In the genomic region with DNA sequence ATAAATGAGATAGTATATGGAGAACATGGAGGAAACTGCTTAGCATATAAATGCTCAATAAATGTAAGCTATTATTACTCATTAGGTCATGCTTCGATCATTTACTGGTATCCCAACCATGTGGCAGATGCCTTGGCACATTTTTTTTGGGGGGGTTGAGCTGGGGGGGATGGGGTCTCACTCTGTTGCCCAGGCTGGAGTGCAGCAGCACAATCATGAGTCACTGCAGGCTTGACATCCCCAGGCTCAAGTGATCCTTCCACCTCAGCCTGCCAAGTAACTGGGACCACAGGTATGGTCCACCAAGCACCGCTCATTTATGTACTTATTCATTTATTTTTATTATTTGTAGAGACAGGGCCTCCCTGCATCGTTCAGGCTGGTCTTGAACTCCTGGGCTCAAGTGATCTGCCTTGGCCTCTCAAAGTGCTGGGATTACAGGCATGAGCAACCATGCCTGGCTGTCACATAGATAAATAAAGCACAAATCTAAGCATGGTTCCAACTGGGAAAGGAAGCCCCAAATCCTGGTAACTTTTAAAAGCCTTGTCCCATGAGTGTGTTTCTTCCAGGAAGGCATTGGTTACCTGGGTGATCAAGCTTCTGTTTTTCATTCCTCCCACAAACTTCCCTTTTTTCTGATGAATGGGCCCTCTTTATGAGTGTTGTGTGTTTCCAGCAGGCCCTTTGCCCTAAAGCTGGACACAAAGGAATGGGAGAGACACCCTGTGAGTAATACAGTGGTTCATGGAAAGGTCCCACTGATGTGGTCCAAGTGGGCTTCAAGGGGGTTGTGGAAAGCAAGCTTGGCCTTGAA, we compare ENCODE assay signal across 21 cellular contexts.
DNase-seq lines count a peak whose midpoint lies in the region; ATAC-seq and TF ChIP-seq lines count a peak whose summit lies in the region.
"Had no signal": no experiment of that assay in that cellular context is flagged by ENCODE, and none has a peak within 500 bp of the region (broad histone marks: within the 10 kb centered on the region; RNA-seq: fewer than 3 reads in every experiment).

No MANE protein-coding gene starts in this region.

- H3K4me1 Mint-ChIP-seq in progenitor cell of endocrine pancreas (ENCODE audit: low read depth): peaks cover 28% of the 10 kb centered on the region
- peaks cover 24% of the 10 kb centered on the region for H3K4me1 Mint-ChIP-seq in osteocyte (ENCODE audit: unreplicated experiment)

- no peak for TF ChIP-seq POLR2A in Peyer's patch (IDR thresholded peaks at IDR 0.05)

- TF ChIP-seq CTCF in progenitor cell of endocrine pancreas (IDR thresholded peaks at IDR 0.05; ENCODE audit: unreplicated experiment) (no peak), osteocyte (IDR thresholded peaks at IDR 0.05) (no peak), Peyer's patch (IDR thresholded peaks at IDR 0.05) (no peak)

- no peaks in the 10 kb centered on the region for H3K36me3 ChIP-seq in Peyer's patch
- H3K36me3 ChIP-seq: brain microvascular endothelial cell, left ventricle myocardium inferior, vagina had no signal

- H3K4me3 ChIP-seq in Peyer's patch: no peak overlapping the region
- H3K4me3 ChIP-seq: left ventricle myocardium inferior, vagina had no signal

- peaks cover 31% of the 10 kb centered on the region for H3K27me3 Mint-ChIP-seq in progenitor cell of endocrine pancreas
- H3K27me3 Mint-ChIP-seq in osteocyte (ENCODE audit: unreplicated experiment): peaks cover 25% of the 10 kb centered on the region

- H3K4me1 ChIP-seq in Peyer's patch: peaks cover 0 to 10% (median 2%) of the 10 kb centered on the region in 4 donors

- H3K36me3 Mint-ChIP-seq in progenitor cell of endocrine pancreas (ENCODE audit: insufficient read depth) (peaks cover 1% of the 10 kb centered on the region), osteocyte (ENCODE audit: unreplicated experiment) (no peaks in the 10 kb centered on the region)

- H3K27ac Mint-ChIP-seq in progenitor cell of endocrine pancreas (peak overlapping the region; percentile 75), osteocyte (ENCODE audit: unreplicated experiment) (no peak overlapping the region)
- H3K27ac Mint-ChIP-seq: endodermal cell had no signal

- no peaks in the 10 kb centered on the region for H3K27me3 ChIP-seq in Peyer's patch
- H3K27me3 ChIP-seq: vagina had no signal

- no peaks in the 10 kb centered on the region for H3K9me3 ChIP-seq in Peyer's patch
- H3K9me3 ChIP-seq: Caco-2, left ventricle myocardium inferior, vagina had no signal

- DNase-seq in SKM-1 treated with dmso at 0.1 percent for 144 hours (lab: John Stamatoyannopoulos, UW; ENCODE audit: unreplicated experiment) (peak; percentile 24), SKM-1 (lab: John Stamatoyannopoulos, UW; ENCODE audit: unreplicated experiment) (no peak), SK-MEL-5 (ENCODE audit: low read depth, low spot score) (peak; percentile 9), glomerular visceral epithelial cell (ENCODE audit: extremely low spot score) (peak; percentile 15), progenitor cell of endocrine pancreas (ENCODE audit: low spot score, unreplicated experiment) (no peak), osteocyte (ENCODE audit: extremely low spot score, unreplicated experiment) (no peak), Peyer's patch (no peak)
- DNase-seq: 8988T; activated CD4-positive, alpha-beta T cell treated with anti-CD3 and anti-CD28 coated beads for 4 hours; brain microvascular endothelial cell; Caco-2; EL; endodermal cell; left ventricle myocardium inferior; NCI-H1048; NCI-H2029 treated with DMSO at 0.1 percent for 48 hours; NCI-H446; right cardiac atrium had no signal

- ATAC-seq in GM18498 (IDR thresholded peaks at IDR 0.05; ENCODE audit: unreplicated experiment): no peak
- ATAC-seq: right cardiac atrium had no signal

- no peak overlapping the region for H3K27ac ChIP-seq in Peyer's patch
- H3K27ac ChIP-seq: brain microvascular endothelial cell, HL-60, left ventricle myocardium inferior, vagina had no signal

- H3K4me3 Mint-ChIP-seq in progenitor cell of endocrine pancreas (ENCODE audit: low read depth) (no peak overlapping the region), osteocyte (ENCODE audit: unreplicated experiment) (no peak overlapping the region)
- H3K4me3 Mint-ChIP-seq: endodermal cell had no signal

- in situ Hi-C loops in SK-MEL-5 (cut with HindIII; ENCODE audit: low pct_unique_long_range_greater_than_20kb, low sequenced_read_pairs): no loop called here

- H3K9me3 Mint-ChIP-seq in progenitor cell of endocrine pancreas (ENCODE audit: low read depth) (no peaks in the 10 kb centered on the region), osteocyte (ENCODE audit: unreplicated experiment) (no peaks in the 10 kb centered on the region)
- H3K9me3 Mint-ChIP-seq: endodermal cell had no signal

Comparison
In these comparisons a context has a peak if more than half of its experiments do, and no peak if none do; other contexts are left out.
1. DNase-seq: peak in SKM-1 treated with dmso at 0.1 percent for 144 hours (single experiment), SK-MEL-5 (single experiment) and glomerular visceral epithelial cell (single experiment); none in SKM-1 (single experiment), progenitor cell of endocrine pancreas (single experiment), osteocyte (single experiment) and Peyer's patch (0 of 3).